In genomic region chr9:109199676-109200075, GRCh38 we compare ENCODE assay signal across 9 cellular contexts. TPM values are rescaled to one million over a fixed set of nuclear protein-coding genes. Genes with fewer than 3 reads are reported as not detected.
"Had no signal": no experiment of that assay in that cellular context is flagged by ENCODE, and none has a peak within 500 bp of the region (broad histone marks: within the 10 kb centered on the region; RNA-seq: fewer than 3 reads in every experiment).

No MANE protein-coding gene starts in this region.

- DNase-seq: IMR-90, KBM-7, KG1 had no signal

- FAIRE-seq: HepG2, HTR-8/SVneo had no signal

- H3K27ac ChIP-seq: HL-60 had no signal

RNA-seq across cellular contexts. Expression of gene FRRS1L, which starts 32.6 kb away (rescaled TPM):
- total RNA-seq: HT-29, HT1080 had no signal
- polyA plus RNA-seq: IgD-negative memory B cell had no signal
